ENCODE assay signal across 13 cellular contexts in the genomic region with DNA sequence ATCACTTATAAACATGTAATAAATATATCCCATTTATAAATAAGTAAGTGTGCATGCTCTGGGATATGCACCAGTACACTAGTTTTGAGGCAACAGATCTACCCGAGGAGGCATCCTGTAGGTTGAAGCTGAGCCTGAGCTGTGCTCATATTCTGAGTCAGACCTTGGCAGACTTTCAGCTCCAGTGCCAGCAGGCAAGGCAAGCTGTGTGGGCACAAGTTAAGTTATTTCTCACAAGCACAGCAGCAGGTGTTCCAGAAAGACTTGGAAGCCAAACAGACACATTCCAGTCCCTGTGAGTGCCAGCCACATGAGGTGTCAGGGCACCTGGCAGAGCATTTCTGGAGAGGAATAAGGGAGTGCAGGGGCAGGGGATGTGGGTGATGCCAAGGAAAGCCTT. TPM values are rescaled to one million over a fixed set of nuclear protein-coding genes. Genes with fewer than 3 reads are reported as not detected.
A peak's percentile ranks its signal among the peaks of the same experiment; 100 is the strongest.
DNase-seq lines count a peak whose midpoint lies in the region; ATAC-seq and TF ChIP-seq lines count a peak whose summit lies in the region.
"Had no signal": no experiment of that assay in that cellular context is flagged by ENCODE, and none has a peak within 500 bp of the region (broad histone marks: within the 10 kb centered on the region; RNA-seq: fewer than 3 reads in every experiment).

No MANE protein-coding gene starts in this region.

- POLR2A ChIA-PET in activated CD4-positive, alpha-beta memory T cell treated with anti-CD3 and anti-CD28 coated beads for 36 hours (lab: Charles Lee): no interaction called here
- POLR2A ChIA-PET in activated CD4-positive, alpha-beta memory T cell treated with anti-CD3 and anti-CD28 coated beads, Interleukin-2, amount 10 ng/mL, durations not matched to agents 7 days and 5 days (lab: Charles Lee): no interaction called here
- POLR2A ChIA-PET in Panc1 (lab: Charles Lee): no interaction called here

- ATAC-seq in Panc1: peak; percentile 90
- no peak for ATAC-seq in GM21528 (IDR thresholded peaks at IDR 0.05; ENCODE audit: low FRiP score, unreplicated experiment)
- ATAC-seq in HG02970 (IDR thresholded peaks at IDR 0.05; ENCODE audit: low FRiP score, unreplicated experiment): no peak

- 24 to 39% (median 25%) methylated on average over 1 of the region's 1 CpG for whole genome bisulfite sequencing in stomach, 5 donors

- H3K4me1 Mint-ChIP-seq in activated CD4-positive, alpha-beta memory T cell treated with anti-CD3 and anti-CD28 coated beads for 36 hours (ENCODE audit: low read depth): peaks cover 6% of the 10 kb centered on the region
- H3K4me1 Mint-ChIP-seq in activated CD4-positive, alpha-beta memory T cell treated with anti-CD3 and anti-CD28 coated beads, Interleukin-2, amount 10 ng/mL, durations not matched to agents 7 days and 5 days: no peaks in the 10 kb centered on the region
- H3K4me1 Mint-ChIP-seq: activated naive CD4-positive, alpha-beta T cell treated with anti-CD3 and anti-CD28 coated beads, Interleukin-2, amount 50 U/mL, for 24 hours had no signal

- no peak for TF ChIP-seq POLR2A in stomach (IDR thresholded peaks at IDR 0.05)

- H3K36me3 ChIP-seq in Panc1 (ENCODE audit: control insufficient read depth, insufficient read depth, low read length) (no peaks in the 10 kb centered on the region), stomach (no peaks in the 10 kb centered on the region)
- H3K36me3 ChIP-seq: esophagus squamous epithelium, neutrophil had no signal

- H3K27ac Mint-ChIP-seq in activated CD4-positive, alpha-beta memory T cell treated with anti-CD3 and anti-CD28 coated beads for 36 hours: no peak overlapping the region
- H3K27ac Mint-ChIP-seq in activated CD4-positive, alpha-beta memory T cell treated with anti-CD3 and anti-CD28 coated beads, Interleukin-2, amount 10 ng/mL, durations not matched to agents 7 days and 5 days: no peak overlapping the region
- H3K27ac Mint-ChIP-seq: activated naive CD4-positive, alpha-beta T cell treated with anti-CD3 and anti-CD28 coated beads, Interleukin-2, amount 50 U/mL, for 24 hours; HFFc6 had no signal

- in situ Hi-C loops in Panc1 (cut with HindIII; ENCODE audit: low pct_unique_long_range_greater_than_20kb, low sequenced_read_pairs): no loop called here

- no TSS peak for BruUV-seq in Panc1 (replicated peaks; lab: Mats Ljungman, UMichigan)

- H3K4me3 ChIP-seq in Panc1 (ENCODE audit: low read depth in 2 of 2, low read length in 2 of 2) (no peak overlapping the region), stomach (no peak overlapping the region)
- H3K4me3 ChIP-seq: esophagus squamous epithelium had no signal

- TF ChIP-seq CTCF in Panc1 (IDR thresholded peaks at IDR 0.05): no peak
- no peak for TF ChIP-seq CTCF in stomach (IDR thresholded peaks at IDR 0.05)

- peaks cover 2% of the 10 kb centered on the region; the same call in 1 of the 2 replicates for H3K27me3 ChIP-seq in Panc1 (ENCODE audit: control insufficient read depth, insufficient read depth, low read length)
- H3K27me3 ChIP-seq in stomach: no peaks in the 10 kb centered on the region
- H3K27me3 ChIP-seq: esophagus squamous epithelium, neutrophil had no signal

- CTCF ChIA-PET in activated CD4-positive, alpha-beta memory T cell treated with anti-CD3 and anti-CD28 coated beads for 36 hours (lab: Charles Lee): interaction anchor here (0.8 to 1.8 kb wide), 2 partner anchors 13 to 60 kb away, joined by 3 to 5 read pairs; no protein-coding TSS in a partner anchor
- CTCF ChIA-PET in activated CD4-positive, alpha-beta memory T cell treated with anti-CD3 and anti-CD28 coated beads, Interleukin-2, amount 10 ng/mL, durations not matched to agents 7 days and 5 days (lab: Charles Lee): no interaction called here
- CTCF ChIA-PET in Panc1 (lab: Charles Lee): no interaction called here

- no peaks in the 10 kb centered on the region for H3K36me3 Mint-ChIP-seq in activated CD4-positive, alpha-beta memory T cell treated with anti-CD3 and anti-CD28 coated beads for 36 hours
- H3K36me3 Mint-ChIP-seq in activated CD4-positive, alpha-beta memory T cell treated with anti-CD3 and anti-CD28 coated beads, Interleukin-2, amount 10 ng/mL, durations not matched to agents 7 days and 5 days (ENCODE audit: low read depth): no peaks in the 10 kb centered on the region
- H3K36me3 Mint-ChIP-seq: activated naive CD4-positive, alpha-beta T cell treated with anti-CD3 and anti-CD28 coated beads, Interleukin-2, amount 50 U/mL, for 24 hours had no signal

- no peak overlapping the region for H3K4me3 Mint-ChIP-seq in activated CD4-positive, alpha-beta memory T cell treated with anti-CD3 and anti-CD28 coated beads for 36 hours
- no peak overlapping the region for H3K4me3 Mint-ChIP-seq in activated CD4-positive, alpha-beta memory T cell treated with anti-CD3 and anti-CD28 coated beads, Interleukin-2, amount 10 ng/mL, durations not matched to agents 7 days and 5 days
- H3K4me3 Mint-ChIP-seq: activated naive CD4-positive, alpha-beta T cell treated with anti-CD3 and anti-CD28 coated beads, Interleukin-2, amount 50 U/mL, for 24 hours; HFFc6 had no signal

- DNase-seq in activated CD4-positive, alpha-beta memory T cell treated with anti-CD3 and anti-CD28 coated beads for 36 hours: peak; percentile 40
- no peak for DNase-seq in activated CD4-positive, alpha-beta memory T cell treated with anti-CD3 and anti-CD28 coated beads, Interleukin-2, amount 10 ng/mL, durations not matched to agents 7 days and 5 days
- peak; percentile 43 for DNase-seq in Panc1 (ENCODE audit: low read depth, low spot score)
- DNase-seq in glomerular visceral epithelial cell (ENCODE audit: extremely low spot score): peak; percentile 52
- peak; percentile 90 for DNase-seq in stomach
- no peak for DNase-seq in NCI-H345 (lab: John Stamatoyannopoulos, UW)
- DNase-seq: esophagus squamous epithelium, HFFc6 had no signal

- intact Hi-C loops in activated CD4-positive, alpha-beta memory T cell treated with anti-CD3 and anti-CD28 coated beads for 36 hours (cut with micrococcal nuclease): no loop called here
- intact Hi-C loops in Panc1 (cut with micrococcal nuclease; ENCODE audit: unreplicated experiment) (no loop called here), stomach (cut with DNase I; ENCODE audit: low total_unique reads) (no loop called here)

- H3K4me1 ChIP-seq in Panc1 (ENCODE audit: control insufficient read depth, insufficient read depth, low read length) (no peaks in the 10 kb centered on the region), stomach (peaks cover 0 to 16% (median 0%) of the 10 kb centered on the region in 4 donors)

- H3K9me3 ChIP-seq in Panc1 (ENCODE audit: control insufficient read depth, insufficient read depth, low read depth, low read length) (no peaks in the 10 kb centered on the region), stomach (no peaks in the 10 kb centered on the region)
- H3K9me3 ChIP-seq: esophagus squamous epithelium, neutrophil had no signal

- no peak for TF ChIP-seq EP300 in stomach (IDR thresholded peaks at IDR 0.05)

- peaks cover 13% of the 10 kb centered on the region for H3K27me3 Mint-ChIP-seq in activated CD4-positive, alpha-beta memory T cell treated with anti-CD3 and anti-CD28 coated beads for 36 hours
- H3K27me3 Mint-ChIP-seq in activated CD4-positive, alpha-beta memory T cell treated with anti-CD3 and anti-CD28 coated beads, Interleukin-2, amount 10 ng/mL, durations not matched to agents 7 days and 5 days: no peaks in the 10 kb centered on the region
- H3K27me3 Mint-ChIP-seq: activated naive CD4-positive, alpha-beta T cell treated with anti-CD3 and anti-CD28 coated beads, Interleukin-2, amount 50 U/mL, for 24 hours had no signal

- H3K27ac ChIP-seq in Panc1 (ENCODE audit: low read length) (no peak overlapping the region), stomach (peak overlapping the region in 2 of 5 donors; percentile 34 to 44)
- H3K27ac ChIP-seq: neutrophil had no signal

- H3K9me3 Mint-ChIP-seq in activated CD4-positive, alpha-beta memory T cell treated with anti-CD3 and anti-CD28 coated beads for 36 hours: no peaks in the 10 kb centered on the region
- no peaks in the 10 kb centered on the region for H3K9me3 Mint-ChIP-seq in activated CD4-positive, alpha-beta memory T cell treated with anti-CD3 and anti-CD28 coated beads, Interleukin-2, amount 10 ng/mL, durations not matched to agents 7 days and 5 days
- H3K9me3 Mint-ChIP-seq: activated naive CD4-positive, alpha-beta T cell treated with anti-CD3 and anti-CD28 coated beads, Interleukin-2, amount 50 U/mL, for 24 hours had no signal

RNA-seq across cellular contexts. Expression of a gene that starts 1.3 kb away (rescaled TPM):
- total RNA-seq in activated CD4-positive, alpha-beta memory T cell treated with anti-CD3 and anti-CD28 coated beads for 36 hours: not detected
- total RNA-seq in activated CD4-positive, alpha-beta memory T cell treated with anti-CD3 and anti-CD28 coated beads, Interleukin-2, amount 10 ng/mL, durations not matched to agents 7 days and 5 days: not detected
- total RNA-seq in Panc1 (2021; ENCODE audit: unreplicated experiment) (not detected), stomach (under 1 TPM in 1 of 5 donors, not detected in 4; 0.37 TPM)
- polyA plus RNA-seq in Panc1 (2012; ENCODE audit: insufficient read length): not detected
- not detected for polyA plus RNA-seq in stomach
- total RNA-seq: esophagus squamous epithelium; HFFc6; T-helper 1 cell treated with Interleukin-12 subunit alpha and Interleukin-12 subunit beta and Interleukin-4 antibody, amounts not matched to agents 30 ng/mL and 1 ng/mL, for 36 hours had no signal

Comparison
In these comparisons a context has a peak if more than half of its experiments do, and no peak if none do; other contexts are left out.
1. DNase-seq: peak in activated CD4-positive, alpha-beta memory T cell treated with anti-CD3 and anti-CD28 coated beads for 36 hours (single experiment), Panc1 (single experiment), glomerular visceral epithelial cell (single experiment) and stomach (single experiment); none in activated CD4-positive, alpha-beta memory T cell treated with anti-CD3 and anti-CD28 coated beads, Interleukin-2, amount 10 ng/mL, durations not matched to agents 7 days and 5 days (single experiment) and NCI-H345 (single experiment).